28 cellular contexts compared by ENCODE assay signal in the genomic region with DNA sequence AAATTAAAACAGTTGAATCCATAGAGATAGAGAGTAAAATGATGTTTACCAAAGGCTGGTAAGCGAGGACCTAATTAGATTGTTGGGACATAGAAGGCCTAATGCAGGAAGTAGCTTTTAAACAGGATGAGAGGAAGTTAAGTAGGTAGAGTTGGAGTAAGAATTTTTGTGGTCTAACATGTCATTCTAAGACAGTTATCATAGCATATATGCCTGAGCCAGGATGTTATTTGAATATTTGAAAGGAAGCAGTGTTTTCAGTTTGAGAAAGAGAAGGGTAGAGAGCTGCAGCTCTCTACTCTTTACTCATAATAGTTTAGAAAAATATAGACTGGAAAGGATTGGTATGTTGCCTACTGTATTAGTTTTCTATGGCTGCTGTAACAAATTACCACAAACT.
"Had no signal": no experiment of that assay in that cellular context is flagged by ENCODE, and none has a peak within 500 bp of the region (broad histone marks: within the 10 kb centered on the region; RNA-seq: fewer than 3 reads in every experiment).

No MANE protein-coding gene starts in this region.

- H3K36me3 ChIP-seq: brain microvascular endothelial cell, esophagus squamous epithelium, gastroesophageal sphincter, heart right ventricle, WERI-Rb-1 had no signal

- DNase-seq: activated B cell treated with CpG ODN at 0.5 μM for 24 hours; activated CD4-positive, alpha-beta T cell treated with anti-CD3 and anti-CD28 coated beads for 48 hours; activated CD4-positive, alpha-beta T cell treated with anti-CD3 and anti-CD28 coated beads, Interleukin-2, amount 50 U/mL, for 1 hour; activated CD4-positive, alpha-beta T cell treated with anti-CD3 and anti-CD28 coated beads, Interleukin-2, amount 50 U/mL, for 48 hours; activated CD8-positive, alpha-beta memory T cell treated with anti-CD3 and anti-CD28 coated beads, Interleukin-2, amount 50 U/mL, for 48 hours; activated gamma-delta T cell; activated naive CD4-positive, alpha-beta T cell treated with Interleukin-2 at 50 U/mL for 16 hours; activated naive CD8-positive, alpha-beta T cell treated with anti-CD3 and anti-CD28 coated beads for 36 hours; activated T-cell treated with anti-CD3 and anti-CD28 coated beads for 4 hours; activated T-cell treated with anti-CD3 and anti-CD28 coated beads, Interleukin-2, amount 50 U/mL, for 24 hours; activated T-cell treated with anti-CD3 and anti-CD28 coated beads, Interleukin-2, amount 50 U/mL, for 72 hours; amniotic stem cell; anterior cingulate cortex; brain microvascular endothelial cell; cortex of kidney; effector CD8-positive, alpha-beta T cell; esophagus squamous epithelium; foreskin melanocyte; heart right ventricle; T-helper 17 cell; T1000; WERI-Rb-1 had no signal

- H3K27me3 ChIP-seq: brain microvascular endothelial cell, esophagus squamous epithelium, gastroesophageal sphincter, heart right ventricle, hepatocyte had no signal

- ATAC-seq: activated CD4-positive, CD25-positive, alpha-beta regulatory T cell treated with anti-CD3 and anti-CD28 coated beads, Interleukin-2, amount 50 U/mL, for 24 hours; activated T-cell treated with anti-CD3 and anti-CD28 coated beads, Interleukin-2, amount 50 U/mL, for 72 hours; gastroesophageal sphincter; heart right ventricle; T-helper 17 cell had no signal

- H3K4me3 ChIP-seq: esophagus squamous epithelium, gastroesophageal sphincter, heart right ventricle, hepatocyte had no signal

- H3K4me1 Mint-ChIP-seq: activated B cell treated with CpG ODN at 0.5 μM for 24 hours; activated naive CD4-positive, alpha-beta T cell treated with anti-CD3 and anti-CD28 coated beads, Interleukin-2, amount 50 U/mL, for 24 hours; activated naive CD8-positive, alpha-beta T cell treated with anti-CD3 and anti-CD28 coated beads for 36 hours; T-helper 17 cell had no signal

- H3K4me2 ChIP-seq: hepatocyte had no signal

- H3K27ac ChIP-seq: brain microvascular endothelial cell, epithelial cell of prostate, esophagus squamous epithelium, gastroesophageal sphincter, heart right ventricle, hepatocyte, WERI-Rb-1 had no signal

- H3K9me3 Mint-ChIP-seq: activated naive CD4-positive, alpha-beta T cell treated with anti-CD3 and anti-CD28 coated beads, Interleukin-2, amount 50 U/mL, for 24 hours had no signal

- H3K9me3 ChIP-seq: esophagus squamous epithelium, gastroesophageal sphincter had no signal

- H3K27ac Mint-ChIP-seq: activated B cell treated with CpG ODN at 0.5 μM for 24 hours; activated naive CD8-positive, alpha-beta T cell treated with anti-CD3 and anti-CD28 coated beads for 36 hours; activated T-cell treated with anti-CD3 and anti-CD28 coated beads, Interleukin-2, amount 50 U/mL, for 24 hours; activated T-cell treated with anti-CD3 and anti-CD28 coated beads, Interleukin-2, amount 50 U/mL, for 72 hours; T-helper 17 cell; T-helper 2 cell treated with Interferon-gamma antibody and Interleukin-4, amounts not matched to agents 5 μg/mL and 100 μg/mL, for 36 hours had no signal

- H3K27me3 Mint-ChIP-seq: activated B cell treated with CpG ODN at 0.5 μM for 24 hours; activated naive CD4-positive, alpha-beta T cell treated with anti-CD3 and anti-CD28 coated beads, Interleukin-2, amount 50 U/mL, for 24 hours; activated naive CD8-positive, alpha-beta T cell treated with anti-CD3 and anti-CD28 coated beads for 36 hours; activated T-cell treated with anti-CD3 and anti-CD28 coated beads, Interleukin-2, amount 50 U/mL, for 24 hours; T-helper 17 cell had no signal

- H3K4me3 Mint-ChIP-seq: activated B cell treated with CpG ODN at 0.5 μM for 24 hours; activated naive CD4-positive, alpha-beta T cell treated with anti-CD3 and anti-CD28 coated beads, Interleukin-2, amount 50 U/mL, for 24 hours; activated naive CD8-positive, alpha-beta T cell treated with anti-CD3 and anti-CD28 coated beads for 36 hours; activated T-cell treated with anti-CD3 and anti-CD28 coated beads, Interleukin-2, amount 50 U/mL, for 24 hours; activated T-cell treated with anti-CD3 and anti-CD28 coated beads, Interleukin-2, amount 50 U/mL, for 72 hours; T-helper 17 cell; T-helper 2 cell treated with Interferon-gamma antibody and Interleukin-4, amounts not matched to agents 5 μg/mL and 100 μg/mL, for 36 hours had no signal

- H3K36me3 Mint-ChIP-seq: activated naive CD4-positive, alpha-beta T cell treated with anti-CD3 and anti-CD28 coated beads, Interleukin-2, amount 50 U/mL, for 24 hours; activated naive CD8-positive, alpha-beta T cell treated with anti-CD3 and anti-CD28 coated beads for 36 hours had no signal

- H2AFZ ChIP-seq: hepatocyte had no signal

- H3K4me1 ChIP-seq: esophagus squamous epithelium, gastroesophageal sphincter, heart right ventricle had no signal

- H3K79me2 ChIP-seq: hepatocyte had no signal
